Comparison of ENCODE assay signal across 18 cellular contexts in genomic region chr2:102056079-102056581, GRCh38.
DNase-seq lines count a peak whose midpoint lies in the region; ATAC-seq and TF ChIP-seq lines count a peak whose summit lies in the region.
"Had no signal": no experiment of that assay in that cellular context is flagged by ENCODE, and none has a peak within 500 bp of the region (broad histone marks: within the 10 kb centered on the region; RNA-seq: fewer than 3 reads in every experiment).

No MANE protein-coding gene starts in this region.

- intact Hi-C loops in spleen (cut with DNase I; ENCODE audit: low total_unique reads), result no loop called here

- H3K9me3 ChIP-seq in spleen, result no peaks in the 10 kb centered on the region

- DNase-seq in EH (ENCODE audit: low read depth) (peak; percentile 25), erythroblast (lab: John Stamatoyannopoulos, UW) (peak; percentile 64 to 72), kidney glomerular epithelial cell (lab: John Stamatoyannopoulos, UW) (peak; percentile 75), spleen (no peak), putamen (ENCODE audit: low spot score) (no peak), CD1c-positive myeloid dendritic cell (ENCODE audit: extremely low spot score) (no peak), NCI-H146 (lab: John Stamatoyannopoulos, UW) (no peak)
- DNase-seq: activated naive CD8-positive, alpha-beta T cell treated with anti-CD3 and anti-CD28 coated beads for 36 hours; activated T-cell treated with anti-CD3 and anti-CD28 coated beads, Interleukin-2, amount 50 U/mL, for 24 hours; CD8-positive, alpha-beta memory T cell; hippocampal formation; naive thymus-derived CD4-positive, alpha-beta T cell; NCI-H1417; NCI-H446; stimulated activated CD4-positive, alpha-beta T cell treated with anti-CD3 and anti-CD28 coated beads, Interleukin-4, amount 100 ng/mL, for 4 hours; T-helper 9 cell had no signal

- TF ChIP-seq POLR2A in erythroblast (IDR thresholded peaks at IDR 0.05; ENCODE audit: low read length) (no peak), spleen (IDR thresholded peaks at IDR 0.05) (no peak)

- H3K4me1 ChIP-seq in spleen, result peaks cover 0 to 26% (median 20%) of the 10 kb centered on the region in 6 donors

- TF ChIP-seq CTCF in spleen (IDR thresholded peaks at IDR 0.05 in 8 of 11, conservative IDR thresholded peaks at IDR 0.05 in 3 of 11), result no peak

- H3K4me3 ChIP-seq in spleen, result no peak overlapping the region

- ATAC-seq in GM18858 (IDR thresholded peaks at IDR 0.05; ENCODE audit: unreplicated experiment), result no peak
- ATAC-seq: left lobe of liver; naive thymus-derived CD4-positive, alpha-beta T cell had no signal

- peaks cover 0 to 10% (median 0%) of the 10 kb centered on the region in 7 donors for H3K27me3 ChIP-seq in spleen (replicated peaks in 1 of 7)

- peaks cover 0 to 41% (median 0%) of the 10 kb centered on the region in 6 donors for H3K36me3 ChIP-seq in spleen

- WGBS in spleen, 5 donors, result 83 to 98% (median 91%) methylated on average over 3 of the region's 3 CpGs

- H3K27ac ChIP-seq in spleen, result peak overlapping the region in 6 of 8 donors; percentile 8 to 62 (median 40)

Comparison
In these comparisons a context has a peak if more than half of its experiments do, and no peak if none do; other contexts are left out.
1. DNase-seq: peak in EH (single experiment), erythroblast (2 of 2) and kidney glomerular epithelial cell (single experiment); none in spleen (single experiment), putamen (single experiment), CD1c-positive myeloid dendritic cell (single experiment) and NCI-H146 (single experiment).